ENCODE assay signal across 27 cellular contexts in the genomic region with DNA sequence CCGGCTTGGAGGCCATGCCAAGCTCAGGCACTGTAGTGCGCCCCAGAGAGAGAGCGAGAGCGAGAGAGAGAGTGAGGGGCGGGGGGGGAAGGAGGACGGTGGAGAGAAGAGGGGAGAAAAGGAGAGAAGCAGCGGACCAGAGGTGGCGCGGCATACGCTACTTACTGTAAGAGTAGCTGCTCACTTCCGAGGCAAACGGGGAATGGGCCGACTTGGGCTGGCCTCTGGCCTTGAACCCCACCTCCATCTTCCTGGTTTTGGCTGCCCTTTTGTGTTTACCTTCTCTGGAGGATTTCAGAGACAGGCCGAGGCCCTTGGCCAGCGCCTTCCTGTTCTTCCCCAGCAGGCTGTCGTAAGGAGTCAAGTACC.
A peak's percentile ranks its signal among the peaks of the same experiment; 100 is the strongest.
DNase-seq lines count a peak whose midpoint lies in the region; ATAC-seq and TF ChIP-seq lines count a peak whose summit lies in the region.
"Had no signal": no experiment of that assay in that cellular context is flagged by ENCODE, and none has a peak within 500 bp of the region (broad histone marks: within the 10 kb centered on the region; RNA-seq: fewer than 3 reads in every experiment).

No MANE protein-coding gene starts in this region.

- H3K4me3 ChIP-seq in muscle layer of colon (ENCODE audit: low read depth in 1 of 2, low read length in 2 of 2) = no peak overlapping the region
- no peak overlapping the region for H3K4me3 ChIP-seq in sigmoid colon
- H3K4me3 ChIP-seq in MM.1S (ENCODE audit: low read length) = no peak overlapping the region
- H3K4me3 ChIP-seq: GM12878, PC-9, SJCRH30 had no signal

- no peak overlapping the region for H2AFZ ChIP-seq in MM.1S (ENCODE audit: low read length)
- H2AFZ ChIP-seq: PC-9 had no signal

- no peaks in the 10 kb centered on the region for H3K27me3 Mint-ChIP-seq in effector memory CD8-positive, alpha-beta T cell
- H3K27me3 Mint-ChIP-seq: CD4-positive, alpha-beta memory T cell had no signal

- H3K79me2 ChIP-seq in MM.1S (ENCODE audit: low read length) = peaks cover 44% of the 10 kb centered on the region

- WGBS in sigmoid colon, 2 donors = 88 to 91% methylated on average over 14 to 16 of the region's 16 CpGs

- ATAC-seq in effector memory CD8-positive, alpha-beta T cell (replicated peaks) = no peak
- ATAC-seq in GM21825 (IDR thresholded peaks at IDR 0.05; ENCODE audit: unreplicated experiment) (no peak), GM21423 (IDR thresholded peaks at IDR 0.05; ENCODE audit: unreplicated experiment) (no peak)
- ATAC-seq: GM12878, Right ventricle myocardium inferior, SK-N-SH treated with all-trans-retinoic acid at 6 μM for 48 hours had no signal

- intact Hi-C loops in sigmoid colon (cut with DNase I) = loop anchor here (5.0 to 10.0 kb wide), 3 partner anchors 41 to 338 kb away; no protein-coding TSS in a partner anchor

- H3K27ac Mint-ChIP-seq in effector memory CD8-positive, alpha-beta T cell = peak overlapping the region; percentile 41 to 56

- no peaks in the 10 kb centered on the region for H3K9me2 ChIP-seq in MM.1S (replicated peaks; ENCODE audit: insufficient read depth, low read length)

- no peak for DNase-seq in effector memory CD8-positive, alpha-beta T cell
- DNase-seq in sigmoid colon = no peak
- DNase-seq in MM.1S = no peak
- DNase-seq in activated CD4-positive, alpha-beta T cell treated with anti-CD3 and anti-CD28 coated beads, Interleukin-2, amount 50 U/mL, for 1 hour = no peak
- DNase-seq: C1 segment of cervical spinal cord; CD4-positive, alpha-beta memory T cell; COR-L47; EL; GDM1; IMR-90; NCI-H1048; NCI-H1417; NCI-H1694; NCI-H2029 treated with DMSO at 0.1 percent for 48 hours; NCI-H446 treated with DMSO at 0.1 percent for 48 hours; NCI-H526; NCI-H82; NK-92 treated with Interleukin-12 subunit alpha and Interleukin-12 subunit beta, amount 100 ng/mL, for 24 hours; PC-9; SJCRH30 had no signal

- peaks cover 73% of the 10 kb centered on the region for H3K36me3 Mint-ChIP-seq in effector memory CD8-positive, alpha-beta T cell (ENCODE audit: insufficient read depth)

- H3F3A ChIP-seq in MM.1S (ENCODE audit: insufficient read depth, low read length) = no peaks in the 10 kb centered on the region

- H3K9me3 Mint-ChIP-seq in effector memory CD8-positive, alpha-beta T cell = no peaks in the 10 kb centered on the region
- H3K9me3 Mint-ChIP-seq: CD4-positive, alpha-beta memory T cell had no signal

- H3K4me1 ChIP-seq in muscle layer of colon (ENCODE audit: insufficient read depth, low read length) (peaks cover 69% of the 10 kb centered on the region), sigmoid colon (peaks cover 0 to 94% (median 86%) of the 10 kb centered on the region in 4 donors), MM.1S (ENCODE audit: low read length) (no peaks in the 10 kb centered on the region)
- H3K4me1 ChIP-seq: SJCRH30 had no signal

- H3K36me3 ChIP-seq in muscle layer of colon (ENCODE audit: insufficient read depth, low read length) (peaks cover 61% of the 10 kb centered on the region), sigmoid colon (peaks cover 15 to 69% (median 51%) of the 10 kb centered on the region in 4 donors), MM.1S (replicated peaks; ENCODE audit: insufficient read depth, low read length) (peaks cover 7% of the 10 kb centered on the region)

- no peaks in the 10 kb centered on the region for H4K20me1 ChIP-seq in MM.1S (ENCODE audit: insufficient read depth, low read length)

- peaks cover 19 to 31% of the 10 kb centered on the region in 2 donors for H3K4me1 Mint-ChIP-seq in effector memory CD8-positive, alpha-beta T cell (ENCODE audit: low read depth in 2 of 2)

- TF ChIP-seq EP300 in sigmoid colon (IDR thresholded peaks at IDR 0.05) = no peak

- H3K27me3 ChIP-seq in muscle layer of colon (ENCODE audit: control insufficient read depth in 1 of 2, insufficient read depth in 2 of 2, low read length in 2 of 2) (no peaks in the 10 kb centered on the region), sigmoid colon (no peaks in the 10 kb centered on the region), MM.1S (replicated peaks; ENCODE audit: insufficient read depth, low read length) (no peaks in the 10 kb centered on the region)
- H3K27me3 ChIP-seq: SJCRH30 had no signal

- TF ChIP-seq CTCF in sigmoid colon (IDR thresholded peaks at IDR 0.05) = no peak
- no peak for TF ChIP-seq CTCF in MM.1S (IDR thresholded peaks at IDR 0.05; ENCODE audit: low read length)

- H3K9ac ChIP-seq in muscle layer of colon (ENCODE audit: low read length) = no peak overlapping the region
- no peak overlapping the region for H3K9ac ChIP-seq in MM.1S (ENCODE audit: low read length)
- H3K9ac ChIP-seq: KMS-11 had no signal

- no peak overlapping the region for H3K4me2 ChIP-seq in MM.1S (ENCODE audit: low read depth, low read length)
- H3K4me2 ChIP-seq: KMS-11, PC-9 had no signal

- H3K9me3 ChIP-seq in muscle layer of colon (ENCODE audit: low read length) = no peaks in the 10 kb centered on the region
- no peaks in the 10 kb centered on the region for H3K9me3 ChIP-seq in sigmoid colon
- H3K9me3 ChIP-seq in MM.1S (replicated peaks; ENCODE audit: insufficient read depth, low read length) = no peaks in the 10 kb centered on the region
- H3K9me3 ChIP-seq: SJCRH30 had no signal

- H3K27ac ChIP-seq in muscle layer of colon (ENCODE audit: low read depth, low read length) (peak overlapping the region; percentile 35), sigmoid colon (peak overlapping the region; percentile 49 to 85 (median 78)), MM.1S (ENCODE audit: low read length) (no peak overlapping the region)
- H3K27ac ChIP-seq: KMS-11, PC-9, SJCRH30 had no signal

- no peak for TF ChIP-seq POLR2A in sigmoid colon (IDR thresholded peaks at IDR 0.05)

- H3K4me3 Mint-ChIP-seq in effector memory CD8-positive, alpha-beta T cell = no peak overlapping the region
- H3K4me3 Mint-ChIP-seq: CD4-positive, alpha-beta memory T cell had no signal
